Comparison of ENCODE assay signal across 8 cellular contexts in genomic region chr2:225660262-225661091, GRCh38.
DNase-seq lines count a peak whose midpoint lies in the region; ATAC-seq and TF ChIP-seq lines count a peak whose summit lies in the region.

No MANE protein-coding gene starts in this region.

- no peaks in the 10 kb centered on the region for H3K9me3 Mint-ChIP-seq in activated CD8-positive, alpha-beta memory T cell treated with anti-CD3 and anti-CD28 coated beads, Interleukin-2, amount 10 ng/mL, durations not matched to agents 7 days and 5 days (ENCODE audit: low read depth)
- H3K9me3 Mint-ChIP-seq in naive thymus-derived CD8-positive, alpha-beta T cell, result no peaks in the 10 kb centered on the region
- H3K9me3 Mint-ChIP-seq in stimulated activated memory B cell treated with anti-CD40 and anti-IgM and Interleukin-4, amounts not matched to agents 10 μg/mL and 1 μg/mL and 100 μg/mL, for 72 hours, result no peaks in the 10 kb centered on the region

- CTCF ChIA-PET in activated CD8-positive, alpha-beta memory T cell treated with anti-CD3 and anti-CD28 coated beads, Interleukin-2, amount 10 ng/mL, durations not matched to agents 7 days and 5 days (lab: Charles Lee), result interaction anchor here (0.6 to 5.1 kb wide), 7 partner anchors 10 to 1292 kb away, joined by 3 to 36 read pairs (median 3); no protein-coding TSS in a partner anchor

- no peak overlapping the region for H3K4me3 ChIP-seq in epithelial cell of esophagus (ENCODE audit: low read length)

- peaks cover 3% of the 10 kb centered on the region for H3K4me1 Mint-ChIP-seq in activated CD8-positive, alpha-beta memory T cell treated with anti-CD3 and anti-CD28 coated beads, Interleukin-2, amount 10 ng/mL, durations not matched to agents 7 days and 5 days
- peaks cover 0 to 2% (median 0%) of the 10 kb centered on the region in 4 donors for H3K4me1 Mint-ChIP-seq in naive thymus-derived CD8-positive, alpha-beta T cell
- no peaks in the 10 kb centered on the region for H3K4me1 Mint-ChIP-seq in stimulated activated memory B cell treated with anti-CD40 and anti-IgM and Interleukin-4, amounts not matched to agents 10 μg/mL and 1 μg/mL and 100 μg/mL, for 72 hours

- H3K27me3 Mint-ChIP-seq in activated CD8-positive, alpha-beta memory T cell treated with anti-CD3 and anti-CD28 coated beads, Interleukin-2, amount 10 ng/mL, durations not matched to agents 7 days and 5 days, result peaks cover 18% of the 10 kb centered on the region
- H3K27me3 Mint-ChIP-seq in naive thymus-derived CD8-positive, alpha-beta T cell, result peaks cover 7 to 44% (median 19%) of the 10 kb centered on the region in 5 donors
- H3K27me3 Mint-ChIP-seq in stimulated activated memory B cell treated with anti-CD40 and anti-IgM and Interleukin-4, amounts not matched to agents 10 μg/mL and 1 μg/mL and 100 μg/mL, for 72 hours, result peaks cover 27% of the 10 kb centered on the region

- POLR2A ChIA-PET in naive thymus-derived CD8-positive, alpha-beta T cell (lab: Charles Lee), result no interaction called here

- no peak overlapping the region for H3K27ac Mint-ChIP-seq in activated CD8-positive, alpha-beta memory T cell treated with anti-CD3 and anti-CD28 coated beads, Interleukin-2, amount 10 ng/mL, durations not matched to agents 7 days and 5 days
- H3K27ac Mint-ChIP-seq in naive thymus-derived CD8-positive, alpha-beta T cell, result peak overlapping the region in 2 of 10 donors; percentile 5 to 31
- H3K27ac Mint-ChIP-seq in stimulated activated memory B cell treated with anti-CD40 and anti-IgM and Interleukin-4, amounts not matched to agents 10 μg/mL and 1 μg/mL and 100 μg/mL, for 72 hours, result no peak overlapping the region

- ATAC-seq in GM19467 (IDR thresholded peaks at IDR 0.05; ENCODE audit: unreplicated experiment), result peak; percentile 73
- peak; percentile 67 for ATAC-seq in HG03575 (IDR thresholded peaks at IDR 0.05; ENCODE audit: extremely low read depth, insufficient number of reproducible peaks, low FRiP score, unreplicated experiment)
- ATAC-seq in activated CD8-positive, alpha-beta memory T cell treated with anti-CD3 and anti-CD28 coated beads, Interleukin-2, amount 10 ng/mL, durations not matched to agents 7 days and 5 days, result peak; percentile 77
- peak; percentile 71 to 75 for ATAC-seq in naive thymus-derived CD8-positive, alpha-beta T cell
- ATAC-seq in stimulated activated memory B cell treated with anti-CD40 and anti-IgM and Interleukin-4, amounts not matched to agents 10 μg/mL and 1 μg/mL and 100 μg/mL, for 72 hours, result peak; percentile 76

- no peaks in the 10 kb centered on the region for H3K36me3 Mint-ChIP-seq in activated CD8-positive, alpha-beta memory T cell treated with anti-CD3 and anti-CD28 coated beads, Interleukin-2, amount 10 ng/mL, durations not matched to agents 7 days and 5 days
- no peaks in the 10 kb centered on the region for H3K36me3 Mint-ChIP-seq in naive thymus-derived CD8-positive, alpha-beta T cell
- no peaks in the 10 kb centered on the region for H3K36me3 Mint-ChIP-seq in stimulated activated memory B cell treated with anti-CD40 and anti-IgM and Interleukin-4, amounts not matched to agents 10 μg/mL and 1 μg/mL and 100 μg/mL, for 72 hours

- DNase-seq in D341Med (ENCODE audit: low spot score) (peak; percentile 67), NOMO-1 treated with dmso at 0.1 percent for 144 hours (lab: John Stamatoyannopoulos, UW; ENCODE audit: unreplicated experiment) (peak; percentile 14), epithelial cell of esophagus (ENCODE audit: low read depth) (peak; percentile 73)
- DNase-seq in activated CD8-positive, alpha-beta memory T cell treated with anti-CD3 and anti-CD28 coated beads, Interleukin-2, amount 10 ng/mL, durations not matched to agents 7 days and 5 days, result peak; percentile 82
- peak; percentile 48 to 82 (median 64) for DNase-seq in naive thymus-derived CD8-positive, alpha-beta T cell

- no peak overlapping the region for H3K4me3 Mint-ChIP-seq in activated CD8-positive, alpha-beta memory T cell treated with anti-CD3 and anti-CD28 coated beads, Interleukin-2, amount 10 ng/mL, durations not matched to agents 7 days and 5 days
- H3K4me3 Mint-ChIP-seq in naive thymus-derived CD8-positive, alpha-beta T cell, result no peak overlapping the region
- no peak overlapping the region for H3K4me3 Mint-ChIP-seq in stimulated activated memory B cell treated with anti-CD40 and anti-IgM and Interleukin-4, amounts not matched to agents 10 μg/mL and 1 μg/mL and 100 μg/mL, for 72 hours

- TF ChIP-seq CTCF in epithelial cell of esophagus (IDR thresholded peaks at IDR 0.05; ENCODE audit: insufficient read depth, low read depth, low read length, missing control alignments), result peak; percentile 92

Comparison
In these comparisons a context has a peak if more than half of its experiments do, and no peak if none do; other contexts are left out.
1. DNase-seq: peak in every context shown above with its lines; median percentile 82 in activated CD8-positive, alpha-beta memory T cell treated with anti-CD3 and anti-CD28 coated beads, Interleukin-2, amount 10 ng/mL, durations not matched to agents 7 days and 5 days; 73 in epithelial cell of esophagus; 67 in D341Med; 64 in naive thymus-derived CD8-positive, alpha-beta T cell; 14 in NOMO-1 treated with dmso at 0.1 percent for 144 hours.